Comparison of ENCODE assay signal across 12 cellular contexts in genomic region chr20:10667077-10667401, GRCh38. TPM values are rescaled to one million over a fixed set of nuclear protein-coding genes. Genes with fewer than 3 reads are reported as not detected.
DNase-seq lines count a peak whose midpoint lies in the region; ATAC-seq, FAIRE-seq and TF ChIP-seq lines count a peak whose summit lies in the region.
"Had no signal": no experiment of that assay in that cellular context is flagged by ENCODE, and none has a peak within 500 bp of the region (broad histone marks: within the 10 kb centered on the region; RNA-seq: fewer than 3 reads in every experiment).

No MANE protein-coding gene starts in this region.

- H3K4me1 ChIP-seq in astrocyte (ENCODE audit: insufficient read depth, low read length) (peaks cover 55% of the 10 kb centered on the region), trophoblast cell (ENCODE audit: control insufficient read depth in 1 of 2, insufficient read depth in 2 of 2, low read length in 2 of 2) (peaks cover 24 to 37% of the 10 kb centered on the region in 2 experiments)

- H4K91ac ChIP-seq in trophoblast cell (ENCODE audit: low read depth, low read length) = peak overlapping the region; percentile 50

- H2BK12ac ChIP-seq in trophoblast cell (ENCODE audit: low read length) = peak overlapping the region; percentile 34

- peak overlapping the region; percentile 29 for H3K14ac ChIP-seq in trophoblast cell (ENCODE audit: low read length)

- no peaks in the 10 kb centered on the region for H3K9me3 ChIP-seq in astrocyte (ENCODE audit: insufficient read depth, low read depth, low read length)
- H3K9me3 ChIP-seq in trophoblast cell (ENCODE audit: insufficient read depth, low read depth, low read length) = peaks cover 2% of the 10 kb centered on the region
- H3K9me3 ChIP-seq: mucosa of descending colon had no signal

- H3K23ac ChIP-seq in trophoblast cell (ENCODE audit: low read length) = no peak overlapping the region

- no peak overlapping the region for H2BK5ac ChIP-seq in trophoblast cell (ENCODE audit: low read depth, low read length, poor library complexity)

- H3K27ac ChIP-seq in astrocyte (ENCODE audit: low read depth, low read length) (peak overlapping the region; percentile 59), trophoblast cell (ENCODE audit: low read depth, low read length) (peak overlapping the region; percentile 69)

- no peak for TF ChIP-seq CTCF in Calu3 (IDR thresholded peaks at IDR 0.05; ENCODE audit: unreplicated experiment)
- TF ChIP-seq CTCF in astrocyte (IDR thresholded peaks at IDR 0.05; ENCODE audit: insufficient read depth, low read depth, low read length) = no peak

- no peak overlapping the region for H2BK120ac ChIP-seq in trophoblast cell (ENCODE audit: insufficient read depth, low read length, poor library complexity)

- H4K8ac ChIP-seq in trophoblast cell (ENCODE audit: low read depth, low read length) = no peak overlapping the region

- no peaks in the 10 kb centered on the region for H3K27me3 ChIP-seq in astrocyte (ENCODE audit: insufficient read depth, low read length)
- H3K27me3 ChIP-seq in trophoblast cell (ENCODE audit: insufficient read depth, low read length) = no peaks in the 10 kb centered on the region

- H3K9ac ChIP-seq in astrocyte (ENCODE audit: low read length) (peak overlapping the region; percentile 62), trophoblast cell (ENCODE audit: low read length) (no peak overlapping the region)

- H4K20me1 ChIP-seq in astrocyte (ENCODE audit: insufficient read depth, low read length) = peaks cover 47% of the 10 kb centered on the region

- no TSS peak for BruUV-seq in Calu3 (replicated peaks; lab: Mats Ljungman, UMichigan)

- H2AK5ac ChIP-seq in trophoblast cell (ENCODE audit: low read length) = no peak overlapping the region

- H3K9me3 Mint-ChIP-seq in Calu3 (ENCODE audit: low read depth, unreplicated experiment) (no peaks in the 10 kb centered on the region), astrocyte (ENCODE audit: unreplicated experiment) (no peaks in the 10 kb centered on the region)
- no peaks in the 10 kb centered on the region for H3K9me3 Mint-ChIP-seq in effector memory CD8-positive, alpha-beta T cell
- H3K9me3 Mint-ChIP-seq: activated naive CD4-positive, alpha-beta T cell treated with anti-CD3 and anti-CD28 coated beads for 36 hours had no signal

- H3K4me1 Mint-ChIP-seq in Calu3 (ENCODE audit: low read depth, unreplicated experiment) (peaks cover 43% of the 10 kb centered on the region), astrocyte (ENCODE audit: low read depth, unreplicated experiment) (peaks cover 60% of the 10 kb centered on the region)
- peaks cover under 1 to 4% of the 10 kb centered on the region in 2 donors for H3K4me1 Mint-ChIP-seq in effector memory CD8-positive, alpha-beta T cell (ENCODE audit: low read depth in 2 of 2)

- DNase-seq in Calu3 (no peak), astrocyte (ENCODE audit: low read depth) (peak; percentile 62), Right ventricle myocardium superior (peak; percentile 69), trophoblast cell (no peak), NCI-H1436 (lab: John Stamatoyannopoulos, UW) (no peak), OCI-M1 (lab: John Stamatoyannopoulos, UW) (no peak)
- DNase-seq in effector memory CD8-positive, alpha-beta T cell = no peak
- no peak for DNase-seq in stimulated activated CD4-positive, alpha-beta T cell treated with anti-CD3 and anti-CD28 coated beads, Interleukin-12 subunit alpha, Interleukin-12 subunit beta, amount 100 ng/mL, for 4 hours
- DNase-seq: activated naive CD4-positive, alpha-beta T cell treated with anti-CD3 and anti-CD28 coated beads for 36 hours; mucosa of descending colon; NCI-H1694; stimulated activated CD4-positive, alpha-beta T cell treated with anti-CD3 and anti-CD28 coated beads, Interleukin-4, amount 100 ng/mL, for 24 hours had no signal

- intact Hi-C loops in Calu3 (cut with micrococcal nuclease; ENCODE audit: unreplicated experiment) = loop anchor here (10.0 kb wide), 1 partner anchor 112 kb away; no protein-coding TSS in a partner anchor
- intact Hi-C loops in Right ventricle myocardium superior (cut with DNase I) = no loop called here

- H3K36me3 ChIP-seq in astrocyte (ENCODE audit: insufficient read depth, low read length) (peaks cover 25% of the 10 kb centered on the region), trophoblast cell (ENCODE audit: control insufficient read depth in 1 of 2, insufficient read depth in 2 of 2, low read length in 2 of 2) (peaks cover 21 to 51% of the 10 kb centered on the region in 2 experiments)

- no peak overlapping the region for H3K18ac ChIP-seq in trophoblast cell (ENCODE audit: low read length)

- no peak overlapping the region for H4K12ac ChIP-seq in trophoblast cell (ENCODE audit: low read depth, low read length)

- FAIRE-seq in astrocyte (lab: Jason Lieb, UNC) = no peak

- peaks cover 100% of the 10 kb centered on the region for H3K36me3 Mint-ChIP-seq in Calu3 (ENCODE audit: insufficient read depth, unreplicated experiment)
- H3K36me3 Mint-ChIP-seq in astrocyte (ENCODE audit: low read depth, unreplicated experiment) = peaks cover 39% of the 10 kb centered on the region
- no peaks in the 10 kb centered on the region for H3K36me3 Mint-ChIP-seq in effector memory CD8-positive, alpha-beta T cell (ENCODE audit: insufficient read depth)

- H3K4me2 ChIP-seq in astrocyte (ENCODE audit: low read length) (peak overlapping the region; percentile 69), trophoblast cell (ENCODE audit: low read length) (no peak overlapping the region)

- H3K4me3 Mint-ChIP-seq in Calu3 (ENCODE audit: low read depth, unreplicated experiment) (peak overlapping the region; percentile 82), astrocyte (ENCODE audit: unreplicated experiment) (peak overlapping the region; percentile 78)
- H3K4me3 Mint-ChIP-seq in effector memory CD8-positive, alpha-beta T cell = no peak overlapping the region
- H3K4me3 Mint-ChIP-seq: activated naive CD4-positive, alpha-beta T cell treated with anti-CD3 and anti-CD28 coated beads for 36 hours had no signal

- no peak overlapping the region for H2AFZ ChIP-seq in astrocyte (ENCODE audit: low read depth, low read length)
- no peak overlapping the region for H2AFZ ChIP-seq in trophoblast cell (ENCODE audit: insufficient read depth, low read length, poor library complexity)

- H3K27me3 Mint-ChIP-seq in Calu3 (ENCODE audit: unreplicated experiment) (no peaks in the 10 kb centered on the region), astrocyte (ENCODE audit: low read depth, unreplicated experiment) (no peaks in the 10 kb centered on the region)
- peaks cover 54 to 94% of the 10 kb centered on the region in 2 donors for H3K27me3 Mint-ChIP-seq in effector memory CD8-positive, alpha-beta T cell

- H3K27ac Mint-ChIP-seq in Calu3 (ENCODE audit: unreplicated experiment) = no peak overlapping the region
- H3K27ac Mint-ChIP-seq in astrocyte (ENCODE audit: unreplicated experiment) = no peak overlapping the region
- no peak overlapping the region for H3K27ac Mint-ChIP-seq in effector memory CD8-positive, alpha-beta T cell
- H3K27ac Mint-ChIP-seq: activated naive CD4-positive, alpha-beta T cell treated with anti-CD3 and anti-CD28 coated beads for 36 hours had no signal

- peak overlapping the region; percentile 17 for H3K4me3 ChIP-seq in astrocyte (ENCODE audit: insufficient read depth, low read depth, low read length)
- no peak overlapping the region for H3K4me3 ChIP-seq in trophoblast cell (ENCODE audit: low read depth, low read length)
- H3K4me3 ChIP-seq: mucosa of descending colon had no signal

- CTCF ChIA-PET in Calu3 (lab: Charles Lee) = no interaction called here

- peaks cover 97% of the 10 kb centered on the region for H3K79me2 ChIP-seq in astrocyte (ENCODE audit: insufficient read depth, low read length)
- H3K79me2 ChIP-seq in trophoblast cell (ENCODE audit: control insufficient read depth, insufficient read depth, low read length, poor library complexity) = peaks cover 1% of the 10 kb centered on the region

- H3K4ac ChIP-seq in trophoblast cell (ENCODE audit: low read depth, low read length) = no peak overlapping the region

- no peak for ATAC-seq in Right ventricle myocardium superior (ENCODE audit: poor library complexity)
- no peak for ATAC-seq in effector memory CD8-positive, alpha-beta T cell (replicated peaks)
- ATAC-seq: mucosa of descending colon had no signal

- peaks cover 9% of the 10 kb centered on the region for H3K79me1 ChIP-seq in trophoblast cell (ENCODE audit: low read length)

- WGBS in trophoblast cell (ENCODE audit: extremely low coverage, insufficient coverage, insufficient read length) = no CpG with 5 or more reads among the region's 21 CpGs

RNA-seq across cellular contexts. Expression of gene JAG1, which starts 6.8 kb away (rescaled TPM):
- total RNA-seq in Calu3 (2022) (156 and 245 TPM in 2 replicates), astrocyte (278 and 380 TPM in 2 replicates), Right ventricle myocardium superior (22.1 TPM)
- polyA plus RNA-seq in trophoblast cell (2013) = 34.3 and 36.3 TPM in 2 replicates

Comparison
In these comparisons a context has a peak if more than half of its experiments do, and no peak if none do; other contexts are left out.
1. DNase-seq: peak in astrocyte (single experiment) and Right ventricle myocardium superior (single experiment); none in Calu3 (single experiment), trophoblast cell (0 of 2), effector memory CD8-positive, alpha-beta T cell (0 of 3), NCI-H1436 (single experiment), OCI-M1 (single experiment) and stimulated activated CD4-positive, alpha-beta T cell treated with anti-CD3 and anti-CD28 coated beads, Interleukin-12 subunit alpha, Interleukin-12 subunit beta, amount 100 ng/mL, for 4 hours (single experiment).
2. H3K4me3 Mint-ChIP-seq: peak in Calu3 (single experiment) and astrocyte (single experiment); none in effector memory CD8-positive, alpha-beta T cell (0 of 2).